6 cellular contexts compared by ENCODE assay signal in genomic region chr7:140676956-140677355, GRCh38. TPM values are rescaled to one million over a fixed set of nuclear protein-coding genes. Genes with fewer than 3 reads are reported as not detected.
"Had no signal": no experiment of that assay in that cellular context is flagged by ENCODE, and none has a peak within 500 bp of the region (broad histone marks: within the 10 kb centered on the region; RNA-seq: fewer than 3 reads in every experiment).

No MANE protein-coding gene starts in this region.

RNA-seq across cellular contexts. Expression of gene DENND2A, which starts 36.3 kb away (rescaled TPM):
- total RNA-seq: activated CD4-positive, alpha-beta memory T cell treated with anti-CD3 and anti-CD28 coated beads, Interleukin-2, amount 10 ng/mL, durations not matched to agents 7 days and 5 days; activated CD4-positive, alpha-beta T cell treated with anti-CD3 and anti-CD28 coated beads for 36 hours; activated CD8-positive, alpha-beta memory T cell treated with anti-CD3 and anti-CD28 coated beads for 36 hours; activated naive CD8-positive, alpha-beta T cell treated with anti-CD3 and anti-CD28 coated beads, Interleukin-2, amount 10 ng/mL, durations not matched to agents 7 days and 5 days; activated T-cell treated with anti-CD3 and anti-CD28 coated beads, Interleukin-2, amount 50 U/mL, for 72 hours; activated T-helper 2 cell treated with anti-CD3 and anti-CD28 coated beads, Interferon-gamma antibody, Interleukin-2, Interleukin-4, amounts not matched to agents 10 μg/mL and 5 μg/mL and 100 μg/mL, durations not matched to agents 14 hours and 24 hours and 36 hours had no signal
